In the genomic region with DNA sequence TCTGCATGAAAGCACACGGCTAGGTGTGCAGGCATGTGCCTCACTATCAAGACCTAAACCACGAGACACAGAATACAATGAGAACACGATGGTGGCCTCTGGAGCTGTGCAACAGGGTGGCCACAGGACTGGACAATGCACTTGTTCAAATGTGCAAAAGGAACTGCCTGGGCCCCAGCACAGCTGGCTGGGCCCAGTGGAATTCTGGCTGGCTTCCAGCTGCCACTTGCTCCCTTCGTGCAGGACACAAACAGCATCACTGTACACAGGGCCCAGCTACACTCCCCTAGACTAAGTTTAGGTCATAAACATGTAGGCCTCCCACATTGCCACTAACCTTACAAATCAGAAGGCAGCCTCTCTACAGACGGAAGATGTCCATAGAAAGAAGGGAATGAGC, we compare ENCODE assay signal across 1 cellular context.
TF ChIP-seq lines count a peak whose summit lies in the region.

No MANE protein-coding gene starts in this region.

TF ChIP-seq in HepG2, 621 proteins besides CTCF, POLR2A, EP300 and RAD21 (continued from another document):
- TF ChIP-seq, protein P1, sequence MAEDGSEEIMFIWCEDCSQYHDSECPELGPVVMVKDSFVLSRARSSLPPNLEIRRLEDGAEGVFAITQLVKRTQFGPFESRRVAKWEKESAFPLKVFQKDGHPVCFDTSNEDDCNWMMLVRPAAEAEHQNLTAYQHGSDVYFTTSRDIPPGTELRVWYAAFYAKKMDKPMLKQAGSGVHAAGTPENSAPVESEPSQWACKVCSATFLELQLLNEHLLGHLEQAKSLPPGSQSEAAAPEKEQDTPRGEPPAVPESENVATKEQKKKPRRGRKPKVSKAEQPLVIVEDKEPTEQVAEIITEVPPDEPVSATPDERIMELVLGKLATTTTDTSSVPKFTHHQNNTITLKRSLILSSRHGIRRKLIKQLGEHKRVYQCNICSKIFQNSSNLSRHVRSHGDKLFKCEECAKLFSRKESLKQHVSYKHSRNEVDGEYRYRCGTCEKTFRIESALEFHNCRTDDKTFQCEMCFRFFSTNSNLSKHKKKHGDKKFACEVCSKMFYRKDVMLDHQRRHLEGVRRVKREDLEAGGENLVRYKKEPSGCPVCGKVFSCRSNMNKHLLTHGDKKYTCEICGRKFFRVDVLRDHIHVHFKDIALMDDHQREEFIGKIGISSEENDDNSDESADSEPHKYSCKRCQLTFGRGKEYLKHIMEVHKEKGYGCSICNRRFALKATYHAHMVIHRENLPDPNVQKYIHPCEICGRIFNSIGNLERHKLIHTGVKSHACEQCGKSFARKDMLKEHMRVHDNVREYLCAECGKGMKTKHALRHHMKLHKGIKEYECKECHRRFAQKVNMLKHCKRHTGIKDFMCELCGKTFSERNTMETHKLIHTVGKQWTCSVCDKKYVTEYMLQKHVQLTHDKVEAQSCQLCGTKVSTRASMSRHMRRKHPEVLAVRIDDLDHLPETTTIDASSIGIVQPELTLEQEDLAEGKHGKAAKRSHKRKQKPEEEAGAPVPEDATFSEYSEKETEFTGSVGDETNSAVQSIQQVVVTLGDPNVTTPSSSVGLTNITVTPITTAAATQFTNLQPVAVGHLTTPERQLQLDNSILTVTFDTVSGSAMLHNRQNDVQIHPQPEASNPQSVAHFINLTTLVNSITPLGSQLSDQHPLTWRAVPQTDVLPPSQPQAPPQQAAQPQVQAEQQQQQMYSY (CRISPR knock-in tag; IDR thresholded peaks at IDR 0.05) = no peak
- TF ChIP-seq ZNF34 (CRISPR knock-in tag; IDR thresholded peaks at IDR 0.05; ENCODE audit: borderline replicate concordance) (no peak), ZNF766 (CRISPR knock-in tag; IDR thresholded peaks at IDR 0.05; ENCODE audit: borderline replicate concordance) (no peak), MZF1 (CRISPR knock-in tag; IDR thresholded peaks at IDR 0.05; ENCODE audit: borderline replicate concordance) (no peak), ZNF562 (CRISPR knock-in tag; IDR thresholded peaks at IDR 0.05; ENCODE audit: borderline replicate concordance) (no peak), MTA1 (CRISPR knock-in tag; IDR thresholded peaks at IDR 0.05; ENCODE audit: borderline replicate concordance) (no peak), PCBP1 (IDR thresholded peaks at IDR 0.05; ENCODE audit: borderline replicate concordance, low read depth, low read length) (no peak), MYC (CRISPR knock-in tag; IDR thresholded peaks at IDR 0.05; ENCODE audit: borderline replicate concordance) (no peak), SALL1 (CRISPR knock-in tag; IDR thresholded peaks at IDR 0.05) (peak; percentile 46; the same call in 1 of the 2 replicates), ZNF761 (CRISPR knock-in tag; conservative IDR thresholded peaks at IDR 0.05) (no peak), ZNF577 (CRISPR knock-in tag; IDR thresholded peaks at IDR 0.05; ENCODE audit: borderline replicate concordance, low read depth) (no peak), KDM3A (CRISPR knock-in tag; IDR thresholded peaks at IDR 0.05; ENCODE audit: low read depth) (no peak), MAF1 (CRISPR knock-in tag; IDR thresholded peaks at IDR 0.05; ENCODE audit: borderline replicate concordance) (no peak), ZNF446 (CRISPR knock-in tag; IDR thresholded peaks at IDR 0.05) (no peak), FOXC1 (CRISPR knock-in tag; IDR thresholded peaks at IDR 0.05; ENCODE audit: borderline replicate concordance) (no peak), ZNF644 (CRISPR knock-in tag; IDR thresholded peaks at IDR 0.05; ENCODE audit: low read depth) (peak; percentile 35; the same call in 1 of the 2 replicates), ZNF788 (CRISPR knock-in tag; IDR thresholded peaks at IDR 0.05; ENCODE audit: borderline replicate concordance) (no peak), TARDBP (CRISPR knock-in tag; IDR thresholded peaks at IDR 0.05) (0 out of 2 replicates have a peak, but pooled peaks have one; percentile 37), KAT7 (CRISPR knock-in tag; IDR thresholded peaks at IDR 0.05; ENCODE audit: borderline replicate concordance) (no peak)
- TF ChIP-seq, protein P2, sequence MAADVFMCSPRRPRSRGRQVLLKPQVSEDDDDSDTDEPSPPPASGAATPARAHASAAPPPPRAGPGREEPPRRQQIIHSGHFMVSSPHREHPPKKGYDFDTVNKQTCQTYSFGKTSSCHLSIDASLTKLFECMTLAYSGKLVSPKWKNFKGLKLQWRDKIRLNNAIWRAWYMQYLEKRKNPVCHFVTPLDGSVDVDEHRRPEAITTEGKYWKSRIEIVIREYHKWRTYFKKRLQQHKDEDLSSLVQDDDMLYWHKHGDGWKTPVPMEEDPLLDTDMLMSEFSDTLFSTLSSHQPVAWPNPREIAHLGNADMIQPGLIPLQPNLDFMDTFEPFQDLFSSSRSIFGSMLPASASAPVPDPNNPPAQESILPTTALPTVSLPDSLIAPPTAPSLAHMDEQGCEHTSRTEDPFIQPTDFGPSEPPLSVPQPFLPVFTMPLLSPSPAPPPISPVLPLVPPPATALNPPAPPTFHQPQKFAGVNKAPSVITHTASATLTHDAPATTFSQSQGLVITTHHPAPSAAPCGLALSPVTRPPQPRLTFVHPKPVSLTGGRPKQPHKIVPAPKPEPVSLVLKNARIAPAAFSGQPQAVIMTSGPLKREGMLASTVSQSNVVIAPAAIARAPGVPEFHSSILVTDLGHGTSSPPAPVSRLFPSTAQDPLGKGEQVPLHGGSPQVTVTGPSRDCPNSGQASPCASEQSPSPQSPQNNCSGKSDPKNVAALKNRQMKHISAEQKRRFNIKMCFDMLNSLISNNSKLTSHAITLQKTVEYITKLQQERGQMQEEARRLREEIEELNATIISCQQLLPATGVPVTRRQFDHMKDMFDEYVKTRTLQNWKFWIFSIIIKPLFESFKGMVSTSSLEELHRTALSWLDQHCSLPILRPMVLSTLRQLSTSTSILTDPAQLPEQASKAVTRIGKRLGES (CRISPR knock-in tag; IDR thresholded peaks at IDR 0.05; ENCODE audit: borderline replicate concordance) = no peak
- TF ChIP-seq, protein P3, sequence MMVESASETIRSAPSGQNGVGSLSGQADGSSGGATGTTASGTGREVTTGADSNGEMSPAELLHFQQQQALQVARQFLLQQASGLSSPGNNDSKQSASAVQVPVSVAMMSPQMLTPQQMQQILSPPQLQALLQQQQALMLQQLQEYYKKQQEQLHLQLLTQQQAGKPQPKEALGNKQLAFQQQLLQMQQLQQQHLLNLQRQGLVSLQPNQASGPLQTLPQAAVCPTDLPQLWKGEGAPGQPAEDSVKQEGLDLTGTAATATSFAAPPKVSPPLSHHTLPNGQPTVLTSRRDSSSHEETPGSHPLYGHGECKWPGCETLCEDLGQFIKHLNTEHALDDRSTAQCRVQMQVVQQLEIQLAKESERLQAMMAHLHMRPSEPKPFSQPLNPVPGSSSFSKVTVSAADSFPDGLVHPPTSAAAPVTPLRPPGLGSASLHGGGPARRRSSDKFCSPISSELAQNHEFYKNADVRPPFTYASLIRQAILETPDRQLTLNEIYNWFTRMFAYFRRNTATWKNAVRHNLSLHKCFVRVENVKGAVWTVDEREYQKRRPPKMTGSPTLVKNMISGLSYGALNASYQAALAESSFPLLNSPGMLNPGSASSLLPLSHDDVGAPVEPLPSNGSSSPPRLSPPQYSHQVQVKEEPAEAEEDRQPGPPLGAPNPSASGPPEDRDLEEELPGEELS (CRISPR knock-in tag; IDR thresholded peaks at IDR 0.05) = 0 out of 2 replicates have a peak, but pooled peaks have one; percentile 26
- TF ChIP-seq, protein P4, sequence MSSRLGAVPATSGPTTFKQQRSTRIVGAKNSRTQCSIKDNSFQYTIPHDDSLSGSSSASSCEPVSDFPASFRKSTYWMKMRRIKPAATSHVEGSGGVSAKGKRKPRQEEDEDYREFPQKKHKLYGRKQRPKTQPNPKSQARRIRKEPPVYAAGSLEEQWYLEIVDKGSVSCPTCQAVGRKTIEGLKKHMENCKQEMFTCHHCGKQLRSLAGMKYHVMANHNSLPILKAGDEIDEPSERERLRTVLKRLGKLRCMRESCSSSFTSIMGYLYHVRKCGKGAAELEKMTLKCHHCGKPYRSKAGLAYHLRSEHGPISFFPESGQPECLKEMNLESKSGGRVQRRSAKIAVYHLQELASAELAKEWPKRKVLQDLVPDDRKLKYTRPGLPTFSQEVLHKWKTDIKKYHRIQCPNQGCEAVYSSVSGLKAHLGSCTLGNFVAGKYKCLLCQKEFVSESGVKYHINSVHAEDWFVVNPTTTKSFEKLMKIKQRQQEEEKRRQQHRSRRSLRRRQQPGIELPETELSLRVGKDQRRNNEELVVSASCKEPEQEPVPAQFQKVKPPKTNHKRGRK (CRISPR knock-in tag; IDR thresholded peaks at IDR 0.05) = no peak
- TF ChIP-seq, protein P5, sequence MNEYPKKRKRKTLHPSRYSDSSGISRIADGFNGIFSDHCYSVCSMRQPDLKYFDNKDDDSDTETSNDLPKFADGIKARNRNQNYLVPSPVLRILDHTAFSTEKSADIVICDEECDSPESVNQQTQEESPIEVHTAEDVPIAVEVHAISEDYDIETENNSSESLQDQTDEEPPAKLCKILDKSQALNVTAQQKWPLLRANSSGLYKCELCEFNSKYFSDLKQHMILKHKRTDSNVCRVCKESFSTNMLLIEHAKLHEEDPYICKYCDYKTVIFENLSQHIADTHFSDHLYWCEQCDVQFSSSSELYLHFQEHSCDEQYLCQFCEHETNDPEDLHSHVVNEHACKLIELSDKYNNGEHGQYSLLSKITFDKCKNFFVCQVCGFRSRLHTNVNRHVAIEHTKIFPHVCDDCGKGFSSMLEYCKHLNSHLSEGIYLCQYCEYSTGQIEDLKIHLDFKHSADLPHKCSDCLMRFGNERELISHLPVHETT (CRISPR knock-in tag; conservative IDR thresholded peaks at IDR 0.05) = no peak
- TF ChIP-seq, protein P6, sequence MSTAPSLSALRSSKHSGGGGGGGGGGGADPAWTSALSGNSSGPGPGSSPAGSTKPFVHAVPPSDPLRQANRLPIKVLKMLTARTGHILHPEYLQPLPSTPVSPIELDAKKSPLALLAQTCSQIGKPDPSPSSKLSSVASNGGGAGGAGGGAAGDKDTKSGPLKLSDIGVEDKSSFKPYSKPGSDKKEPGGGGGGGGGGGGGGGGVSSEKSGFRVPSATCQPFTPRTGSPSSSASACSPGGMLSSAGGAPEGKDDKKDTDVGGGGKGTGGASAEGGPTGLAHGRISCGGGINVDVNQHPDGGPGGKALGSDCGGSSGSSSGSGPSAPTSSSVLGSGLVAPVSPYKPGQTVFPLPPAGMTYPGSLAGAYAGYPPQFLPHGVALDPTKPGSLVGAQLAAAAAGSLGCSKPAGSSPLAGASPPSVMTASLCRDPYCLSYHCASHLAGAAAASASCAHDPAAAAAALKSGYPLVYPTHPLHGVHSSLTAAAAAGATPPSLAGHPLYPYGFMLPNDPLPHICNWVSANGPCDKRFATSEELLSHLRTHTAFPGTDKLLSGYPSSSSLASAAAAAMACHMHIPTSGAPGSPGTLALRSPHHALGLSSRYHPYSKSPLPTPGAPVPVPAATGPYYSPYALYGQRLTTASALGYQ (CRISPR knock-in tag; IDR thresholded peaks at IDR 0.05) = no peak
- TF ChIP-seq, protein P7, sequence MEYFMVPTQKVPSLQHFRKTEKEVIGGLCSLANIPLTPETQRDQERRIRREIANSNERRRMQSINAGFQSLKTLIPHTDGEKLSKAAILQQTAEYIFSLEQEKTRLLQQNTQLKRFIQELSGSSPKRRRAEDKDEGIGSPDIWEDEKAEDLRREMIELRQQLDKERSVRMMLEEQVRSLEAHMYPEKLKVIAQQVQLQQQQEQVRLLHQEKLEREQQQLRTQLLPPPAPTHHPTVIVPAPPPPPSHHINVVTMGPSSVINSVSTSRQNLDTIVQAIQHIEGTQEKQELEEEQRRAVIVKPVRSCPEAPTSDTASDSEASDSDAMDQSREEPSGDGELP (IDR thresholded peaks at IDR 0.05; ENCODE audit: borderline replicate concordance, low read depth) = peak; percentile 87; the same call in 1 of the 2 replicates
